ENCODE assay signal across 14 cellular contexts in genomic region chr1:11484321-11484655, GRCh38. TPM values are rescaled to one million over a fixed set of nuclear protein-coding genes. Genes with fewer than 3 reads are reported as not detected.
"Had no signal": no experiment of that assay in that cellular context is flagged by ENCODE, and none has a peak within 500 bp of the region (broad histone marks: within the 10 kb centered on the region; RNA-seq: fewer than 3 reads in every experiment).

No MANE protein-coding gene starts in this region.

- DNase-seq: activated CD4-positive, alpha-beta memory T cell treated with anti-CD3 and anti-CD28 coated beads for 36 hours; activated effector memory CD4-positive, alpha-beta T cell treated with anti-CD3 and anti-CD28 coated beads, Interleukin-2, amount 50 U/mL, for 16 hours; activated T-cell treated with anti-CD3 and anti-CD28 coated beads, Interleukin-2, amount 50 U/mL, for 4 hours; anterior cingulate cortex; colonic mucosa; esophagus squamous epithelium; foreskin fibroblast; occipital lobe; stimulated activated CD4-positive, alpha-beta T cell treated with anti-CD3 and anti-CD28 coated beads, Interleukin-4, amount 100 ng/mL, for 1 hour; stimulated activated CD8-positive, alpha-beta memory T cell treated with anti-CD3 and anti-CD28 coated beads, Interleukin-4, amount 100 ng/mL, for 48 hours; stimulated activated naive CD8-positive, alpha-beta T cell treated with anti-CD3 and anti-CD28 coated beads, Interleukin-15, Interleukin-2, amounts not matched to agents 100 U/mL and 50 U/mL, for 24 hours; T-helper 9 cell; upper lobe of right lung had no signal

RNA-seq across cellular contexts. Expression of gene DISP3, which starts 5.3 kb away (rescaled TPM):
- total RNA-seq: bronchial epithelial cell, upper lobe of right lung had no signal
